Comparison of ENCODE assay signal across 1 cellular context in the genomic region with DNA sequence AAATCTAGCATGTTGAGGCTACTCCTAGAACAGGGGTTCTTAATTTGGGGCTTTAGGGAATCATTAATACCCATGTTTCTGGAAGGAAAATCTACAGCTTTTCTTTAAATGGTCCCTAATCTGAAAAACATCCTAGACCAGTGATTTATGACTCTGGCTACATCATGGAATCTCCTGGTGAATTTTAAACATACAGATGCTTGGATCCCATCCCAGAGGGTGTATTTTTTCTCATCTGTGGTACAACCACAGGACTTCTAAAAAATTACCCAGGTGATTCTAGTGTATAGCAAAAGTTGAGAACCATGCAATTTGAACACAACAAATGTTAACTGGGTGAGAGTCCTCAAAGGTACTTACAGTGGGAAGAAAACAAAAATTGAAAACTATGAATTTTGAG.
TF ChIP-seq lines count a peak whose summit lies in the region.

No MANE protein-coding gene starts in this region.

TF ChIP-seq in HEK293, 187 proteins besides CTCF, POLR2A, EP300 and RAD21 (continued from another document):
- TF ChIP-seq SP7 (tag by site-specific recombination; IDR thresholded peaks at IDR 0.05), result 0 out of 2 replicates have a peak, but pooled peaks have one; percentile 22
